ENCODE assay signal across 22 cellular contexts in genomic region chr18:54962919-54963645, GRCh38. TPM values are rescaled to one million over a fixed set of nuclear protein-coding genes. Genes with fewer than 3 reads are reported as not detected.
"Had no signal": no experiment of that assay in that cellular context is flagged by ENCODE, and none has a peak within 500 bp of the region (broad histone marks: within the 10 kb centered on the region; RNA-seq: fewer than 3 reads in every experiment).

No MANE protein-coding gene starts in this region.

- H3K4me3 ChIP-seq: K562, SJSA1, SK-N-MC had no signal

- H3K9me3 ChIP-seq: SJSA1 had no signal

- H3K4me2 ChIP-seq: KMS-11 had no signal

- H3K36me3 ChIP-seq: SJSA1 had no signal

- H3K27ac ChIP-seq: KMS-11, SJSA1, SK-N-MC had no signal

- ATAC-seq: HepG2, K562 had no signal

- H3K4me3 Mint-ChIP-seq: IgD-negative memory B cell had no signal

- H3K27ac Mint-ChIP-seq: IgD-negative memory B cell had no signal

- H3K9ac ChIP-seq: KMS-11 had no signal

- DNase-seq: Kasumi-1, MM.1S, NCI-H1092 treated with DMSO at 0.1 percent for 48 hours, NCI-H1417, NCI-H1436 treated with DMSO at 0.1 percent for 48 hours, NCI-H1694, NCI-H187 treated with DMSO at 0.1 percent for 48 hours, NCI-H2029 treated with DMSO at 0.1 percent for 48 hours, NCI-H2227 treated with DMSO at 0.1 percent for 48 hours, NCI-H524, NCI-H69, NCI-H774, Right ventricle myocardium superior, RPMI8226, SIG-M5, SW 1271 had no signal

- H3K27me3 ChIP-seq: SJSA1 had no signal

RNA-seq across cellular contexts. Expression of gene CCDC68, which starts 3.8 kb away (rescaled TPM):
- polyA plus RNA-seq: IgD-negative memory B cell had no signal
